In genomic region chr14:71319646-71320045, GRCh38 we compare ENCODE assay signal across 8 cellular contexts. TPM values are rescaled to one million over a fixed set of nuclear protein-coding genes. Genes with fewer than 3 reads are reported as not detected.
DNase-seq lines count a peak whose midpoint lies in the region; TF ChIP-seq lines count a peak whose summit lies in the region.

No MANE protein-coding gene starts in this region.

- peaks cover 13% of the 10 kb centered on the region for H3K36me3 Mint-ChIP-seq in activated CD4-positive, alpha-beta T cell treated with anti-CD3 and anti-CD28 coated beads, Interleukin-2, amount 10 ng/mL, durations not matched to agents 7 days and 5 days (ENCODE audit: low read depth)
- no peaks in the 10 kb centered on the region for H3K36me3 Mint-ChIP-seq in glutamatergic neuron (ENCODE audit: unreplicated experiment)

- CTCF ChIA-PET in activated CD4-positive, alpha-beta T cell treated with anti-CD3 and anti-CD28 coated beads, Interleukin-2, amount 10 ng/mL, durations not matched to agents 7 days and 5 days (lab: Charles Lee) = interaction anchor here (0.7 kb wide), 1 partner anchor 64 kb away, joined by 3 read pairs; no protein-coding TSS in a partner anchor
- CTCF ChIA-PET in GM10248 (lab: Yijun Ruan, JAX) = no interaction called here

- TF ChIP-seq CTCF in glutamatergic neuron (IDR thresholded peaks at IDR 0.05; ENCODE audit: partially characterized antibody, unreplicated experiment) = no peak
- TF ChIP-seq CTCF in retinal pigment epithelial cell (conservative IDR thresholded peaks at IDR 0.05; ENCODE audit: low read depth, low read length) = no peak
- TF ChIP-seq CTCF in GM10248 (IDR thresholded peaks at IDR 0.05; ENCODE audit: control extremely low read depth, extremely low read depth, low read depth, missing control alignments) = no peak

- H3K27me3 ChIP-seq in HUES6 (ENCODE audit: control insufficient read depth, insufficient read depth, low read length) = no peaks in the 10 kb centered on the region

- peaks cover 27% of the 10 kb centered on the region for H3K4me1 ChIP-seq in HUES6 (ENCODE audit: control insufficient read depth, insufficient read depth, low read length)

- no peaks in the 10 kb centered on the region for H3K27me3 Mint-ChIP-seq in activated CD4-positive, alpha-beta T cell treated with anti-CD3 and anti-CD28 coated beads, Interleukin-2, amount 10 ng/mL, durations not matched to agents 7 days and 5 days
- peaks cover 8% of the 10 kb centered on the region for H3K27me3 Mint-ChIP-seq in glutamatergic neuron (ENCODE audit: unreplicated experiment)

- no peak overlapping the region for H3K9ac ChIP-seq in HUES6 (ENCODE audit: low read length)

- peak overlapping the region; percentile 86 for H3K27ac Mint-ChIP-seq in activated CD4-positive, alpha-beta T cell treated with anti-CD3 and anti-CD28 coated beads, Interleukin-2, amount 10 ng/mL, durations not matched to agents 7 days and 5 days
- H3K27ac Mint-ChIP-seq in glutamatergic neuron (ENCODE audit: unreplicated experiment) = no peak overlapping the region

- no peaks in the 10 kb centered on the region for H3K9me3 Mint-ChIP-seq in activated CD4-positive, alpha-beta T cell treated with anti-CD3 and anti-CD28 coated beads, Interleukin-2, amount 10 ng/mL, durations not matched to agents 7 days and 5 days
- H3K9me3 Mint-ChIP-seq in glutamatergic neuron (ENCODE audit: unreplicated experiment) = peaks cover 6% of the 10 kb centered on the region

- peak; percentile 50 for DNase-seq in SIG-M5 treated with dmso at 0.1 percent for 504 hours (lab: John Stamatoyannopoulos, UW; ENCODE audit: unreplicated experiment)
- DNase-seq in SIG-M5 (lab: John Stamatoyannopoulos, UW) = no peak
- DNase-seq in activated CD4-positive, alpha-beta T cell treated with anti-CD3 and anti-CD28 coated beads, Interleukin-2, amount 10 ng/mL, durations not matched to agents 7 days and 5 days = no peak
- DNase-seq in glutamatergic neuron = no peak
- no peak for DNase-seq in retinal pigment epithelial cell (ENCODE audit: low read depth)
- no peak for DNase-seq in GDM1 (lab: John Stamatoyannopoulos, UW)
- no peak for DNase-seq in GM10248 (ENCODE audit: extremely low spot score)

- H3K36me3 ChIP-seq in HUES6 (ENCODE audit: control insufficient read depth, insufficient read depth, low read length) = no peaks in the 10 kb centered on the region

- no peak overlapping the region for H3K27ac ChIP-seq in HUES6 (ENCODE audit: low read depth, low read length)

- H3K4me3 ChIP-seq in HUES6 (ENCODE audit: low read depth, low read length) = peak overlapping the region; percentile 76
- peak overlapping the region; percentile 70 for H3K4me3 ChIP-seq in retinal pigment epithelial cell (ENCODE audit: low read length)

- H3K4me1 Mint-ChIP-seq in activated CD4-positive, alpha-beta T cell treated with anti-CD3 and anti-CD28 coated beads, Interleukin-2, amount 10 ng/mL, durations not matched to agents 7 days and 5 days = peaks cover 40% of the 10 kb centered on the region
- no peaks in the 10 kb centered on the region for H3K4me1 Mint-ChIP-seq in glutamatergic neuron (ENCODE audit: low read depth, unreplicated experiment)

- no peaks in the 10 kb centered on the region for H3K9me3 ChIP-seq in HUES6 (ENCODE audit: control insufficient read depth, insufficient read depth, low read depth, low read length)

- H3K4me3 Mint-ChIP-seq in activated CD4-positive, alpha-beta T cell treated with anti-CD3 and anti-CD28 coated beads, Interleukin-2, amount 10 ng/mL, durations not matched to agents 7 days and 5 days = peak overlapping the region; percentile 88
- H3K4me3 Mint-ChIP-seq in glutamatergic neuron (ENCODE audit: unreplicated experiment) = peak overlapping the region; percentile 93

- POLR2A ChIA-PET in activated CD4-positive, alpha-beta T cell treated with anti-CD3 and anti-CD28 coated beads, Interleukin-2, amount 10 ng/mL, durations not matched to agents 7 days and 5 days (lab: Charles Lee) = interaction anchor here (0.6 kb wide), 1 partner anchor 752 kb away, joined by 3 read pairs; no protein-coding TSS in a partner anchor
- POLR2A ChIA-PET in GM10248 (lab: Yijun Ruan, JAX) = interaction anchor here (0.6 to 0.7 kb wide), 2 partner anchors 174 to 1185 kb away, joined by 3 to 5 read pairs; no protein-coding TSS in a partner anchor

RNA-seq across cellular contexts. Expression of gene SIPA1L1, which starts 0.6 kb away (rescaled TPM):
- total RNA-seq in activated CD4-positive, alpha-beta T cell treated with anti-CD3 and anti-CD28 coated beads, Interleukin-2, amount 10 ng/mL, durations not matched to agents 7 days and 5 days = 10 to 100 TPM; 46.8 to 56.0 TPM
- total RNA-seq in glutamatergic neuron (ENCODE audit: unreplicated experiment) = 9.8 TPM
